Comparison of ENCODE assay signal across 23 cellular contexts in genomic region chr3:78644847-78645246, GRCh38.
A peak's percentile ranks its signal among the peaks of the same experiment; 100 is the strongest.
DNase-seq lines count a peak whose midpoint lies in the region; ATAC-seq, FAIRE-seq and TF ChIP-seq lines count a peak whose summit lies in the region.
"Had no signal": no experiment of that assay in that cellular context is flagged by ENCODE, and none has a peak within 500 bp of the region (broad histone marks: within the 10 kb centered on the region; RNA-seq: fewer than 3 reads in every experiment).

No MANE protein-coding gene starts in this region.

- peaks cover 5% of the 10 kb centered on the region; the same call in 1 of the 2 replicates for H3K36me3 ChIP-seq in HUES48 (ENCODE audit: control insufficient read depth, insufficient read depth, low read length)
- no peaks in the 10 kb centered on the region for H3K36me3 ChIP-seq in endothelial cell of umbilical vein (ENCODE audit: control insufficient read depth in 2 of 2, extremely low read depth in 1 of 2, insufficient read depth in 2 of 2, low read length in 2 of 2)
- no peaks in the 10 kb centered on the region for H3K36me3 ChIP-seq in mesendoderm (ENCODE audit: control insufficient read depth, insufficient read depth, low read length)
- H3K36me3 ChIP-seq: suprapubic skin had no signal

- peak overlapping the region; percentile 96 for H2BK120ac ChIP-seq in mesendoderm (ENCODE audit: low read depth, low read length)

- H3K9me1 ChIP-seq in endothelial cell of umbilical vein (replicated peaks; ENCODE audit: control insufficient read depth, extremely low read depth, insufficient read depth, low read length): no peaks in the 10 kb centered on the region

- no peak overlapping the region for H3K23ac ChIP-seq in mesendoderm (ENCODE audit: low read length)

- H3K27me3 ChIP-seq in HUES48 (ENCODE audit: control insufficient read depth, insufficient read depth, low read length): no peaks in the 10 kb centered on the region
- no peaks in the 10 kb centered on the region for H3K27me3 ChIP-seq in endothelial cell of umbilical vein (ENCODE audit: control insufficient read depth in 2 of 2, insufficient read depth in 2 of 2, low read length in 2 of 2)
- H3K27me3 ChIP-seq in mesendoderm (ENCODE audit: insufficient read depth, low read length, poor library complexity): no peaks in the 10 kb centered on the region
- H3K27me3 ChIP-seq: suprapubic skin had no signal

- H3K4me1 ChIP-seq in HUES48 (ENCODE audit: control insufficient read depth, insufficient read depth, low read length) (peaks cover 37% of the 10 kb centered on the region), endothelial cell of umbilical vein (ENCODE audit: control insufficient read depth, extremely low read depth, insufficient read depth, low read length) (peaks cover 31% of the 10 kb centered on the region), mesendoderm (ENCODE audit: control insufficient read depth, low read depth, low read length) (peaks cover 13% of the 10 kb centered on the region)
- H3K4me1 ChIP-seq: psoas muscle had no signal

- H4K5ac ChIP-seq in mesendoderm (ENCODE audit: low read length): peak overlapping the region; percentile 35

- H2AFZ ChIP-seq in endothelial cell of umbilical vein (ENCODE audit: low read depth, low read length): no peak overlapping the region

- no peak for TF ChIP-seq POLR2A in endothelial cell of umbilical vein (IDR thresholded peaks at IDR 0.05; ENCODE audit: low read depth, low read length)

- H3K27ac ChIP-seq in HUES48 (ENCODE audit: low read depth, low read length): peak overlapping the region; percentile 29
- H3K27ac ChIP-seq in endothelial cell of umbilical vein (ENCODE audit: insufficient read depth, low read depth, low read length): peak overlapping the region; percentile 15
- H3K27ac ChIP-seq in mesendoderm (ENCODE audit: low read depth, low read length): no peak overlapping the region
- H3K27ac ChIP-seq: C4-2B, psoas muscle, suprapubic skin had no signal

- H3K18ac ChIP-seq in mesendoderm (ENCODE audit: low read length): peak overlapping the region; percentile 87

- H3K79me1 ChIP-seq in mesendoderm (ENCODE audit: low read length): no peaks in the 10 kb centered on the region

- WGBS in mesendoderm (ENCODE audit: extremely low coverage, insufficient coverage, low lambda C conversion rate): no CpG with 5 or more reads among the region's 1 CpG

- no peak for ATAC-seq in GM21515 (IDR thresholded peaks at IDR 0.05; ENCODE audit: unreplicated experiment)
- ATAC-seq: activated CD8-positive, alpha-beta T cell treated with anti-CD3 and anti-CD28 coated beads, Interleukin-2, amount 10 ng/mL, durations not matched to agents 7 days and 5 days; psoas muscle had no signal

- H4K8ac ChIP-seq in mesendoderm (ENCODE audit: low read depth, low read length): peak overlapping the region; percentile 28

- dilution Hi-C loops in endothelial cell of umbilical vein (cut with MboI; ENCODE audit: extremely low pct_ligation_motif_present, low sequenced_read_pairs): no loop called here

- H2BK5ac ChIP-seq in mesendoderm (ENCODE audit: low read length): peak overlapping the region; percentile 64

- H3K9ac ChIP-seq in HUES48 (ENCODE audit: low read depth, low read length) (no peak overlapping the region; the same call in 1 of the 2 replicates), endothelial cell of umbilical vein (replicated peaks; ENCODE audit: extremely low read depth, insufficient read depth, low read length) (no peak overlapping the region), mesendoderm (ENCODE audit: low read length) (peak overlapping the region; percentile 9)

- CTCF ChIA-PET in endothelial cell of umbilical vein (lab: Charles Lee): interaction anchor here (0.9 to 7.1 kb wide), 21 partner anchors 10 to 1607 kb away, joined by 3 to 132 read pairs (median 6); partner anchors contain the start of gene ROBO2

- POLR2A ChIA-PET in endothelial cell of umbilical vein (lab: Charles Lee): no interaction called here

- H3K4me2 ChIP-seq in endothelial cell of umbilical vein (ENCODE audit: insufficient read depth, low read length) (peak overlapping the region; percentile 9), mesendoderm (ENCODE audit: low read length) (no peak overlapping the region)

- H3K79me2 ChIP-seq in endothelial cell of umbilical vein (ENCODE audit: control insufficient read depth, insufficient read depth, low read length) (no peaks in the 10 kb centered on the region), mesendoderm (ENCODE audit: control insufficient read depth, insufficient read depth, low read length) (no peaks in the 10 kb centered on the region)

- peak overlapping the region; percentile 52 for H3K56ac ChIP-seq in mesendoderm (ENCODE audit: low read length)

- H3K4me3 ChIP-seq in HUES48 (ENCODE audit: low read depth, low read length) (no peak overlapping the region), endothelial cell of umbilical vein (replicated peaks in 1 of 3; ENCODE audit: insufficient read depth in 1 of 3, low read depth in 1 of 3, low read length in 3 of 3) (no peak overlapping the region), mesendoderm (ENCODE audit: low read length) (no peak overlapping the region)
- H3K4me3 ChIP-seq: psoas muscle, suprapubic skin had no signal

- peak overlapping the region; percentile 81 for H3K4ac ChIP-seq in mesendoderm (ENCODE audit: low read depth, low read length)

- peak; percentile 34 for DNase-seq in OCI-M1 (lab: John Stamatoyannopoulos, UW)
- DNase-seq in endothelial cell of umbilical vein (ENCODE audit: low read depth, low spot score): peak; percentile 42
- DNase-seq in mesendoderm: peak; percentile 18
- no peak for DNase-seq in UCSD-AML1 (lab: John Stamatoyannopoulos, UW; ENCODE audit: unreplicated experiment)
- DNase-seq in NCI-H146 (lab: John Stamatoyannopoulos, UW): no peak
- DNase-seq in head of caudate nucleus: no peak
- DNase-seq: activated CD8-positive, alpha-beta T cell treated with anti-CD3 and anti-CD28 coated beads, Interleukin-2, amount 10 ng/mL, durations not matched to agents 7 days and 5 days; activated effector memory CD4-positive, alpha-beta T cell treated with anti-CD3 and anti-CD28 coated beads, Interleukin-2, amount 50 U/mL, for 16 hours; activated naive CD8-positive, alpha-beta T cell treated with anti-CD3 and anti-CD28 coated beads, Interleukin-2, amount 10 ng/mL, durations not matched to agents 7 days and 5 days; Calu3; foreskin fibroblast; naive B cell; NCI-H1105 treated with DMSO at 0.1 percent for 48 hours; NCI-H2029 treated with DMSO at 0.1 percent for 48 hours; NCI-H345; psoas muscle; RPMI8226; stimulated activated naive CD4-positive, alpha-beta T cell had no signal

- TF ChIP-seq CTCF in endothelial cell of umbilical vein (IDR thresholded peaks at IDR 0.05; ENCODE audit: extremely low read depth in 1 of 2, insufficient read depth in 1 of 2, low read depth in 1 of 2, low read length in 2 of 2): no peak

- H3K9me3 ChIP-seq in HUES48 (ENCODE audit: control insufficient read depth, insufficient read depth, low read length): no peaks in the 10 kb centered on the region
- no peaks in the 10 kb centered on the region for H3K9me3 ChIP-seq in endothelial cell of umbilical vein (replicated peaks; ENCODE audit: control insufficient read depth, insufficient read depth, low read length)
- H3K9me3 ChIP-seq: psoas muscle, suprapubic skin had no signal

- H2AK5ac ChIP-seq in mesendoderm (ENCODE audit: low read length): peak overlapping the region; percentile 70

- no TSS peak for BruUV-seq in endothelial cell of umbilical vein (replicated peaks; lab: Mats Ljungman, UMichigan)

- no peaks in the 10 kb centered on the region for H4K20me1 ChIP-seq in endothelial cell of umbilical vein (replicated peaks; ENCODE audit: control insufficient read depth, extremely low read depth, insufficient read depth, low read length)

- FAIRE-seq in endothelial cell of umbilical vein (lab: Jason Lieb, UNC): no peak
- FAIRE-seq: H54 had no signal

- intact Hi-C loops in endothelial cell of umbilical vein (cut with micrococcal nuclease): loop anchor here (1.0 to 5.0 kb wide), 8 partner anchors 368 to 1607 kb away; no protein-coding TSS in a partner anchor
- intact Hi-C loops in head of caudate nucleus (cut with DNase I): no loop called here

- peak overlapping the region; percentile 74 for H2BK15ac ChIP-seq in mesendoderm (replicated peaks; ENCODE audit: low read depth)

TF ChIP-seq in endothelial cell of umbilical vein, 7 proteins besides CTCF, POLR2A, EP300 and RAD21:
- TF ChIP-seq MYC (IDR thresholded peaks at IDR 0.05; ENCODE audit: low read depth, low read length): no peak
- TF ChIP-seq POLR2AphosphoS5 (IDR thresholded peaks at IDR 0.05; ENCODE audit: insufficient read depth, low read depth, low read length): no peak
- TF ChIP-seq FOS (IDR thresholded peaks at IDR 0.05; ENCODE audit: borderline replicate concordance, insufficient read depth, low read length): no peak
- TF ChIP-seq JUN (IDR thresholded peaks at IDR 0.05; ENCODE audit: borderline replicate concordance, insufficient read depth, insufficient read length, low read depth): no peak
- TF ChIP-seq MAX (IDR thresholded peaks at IDR 0.05; ENCODE audit: insufficient read depth, insufficient read length): no peak
- TF ChIP-seq GATA2 (IDR thresholded peaks at IDR 0.05; ENCODE audit: insufficient read depth, insufficient read length, low read depth, low read length): no peak
- TF ChIP-seq EZH2 (IDR thresholded peaks at IDR 0.05; ENCODE audit: borderline replicate concordance, low read depth, low read length, severe bottlenecking): no peak

Comparison
In these comparisons a context has a peak if more than half of its experiments do, and no peak if none do; other contexts are left out.
1. DNase-seq: peak in OCI-M1 (single experiment), endothelial cell of umbilical vein (single experiment) and mesendoderm (single experiment); none in UCSD-AML1 (single experiment), NCI-H146 (single experiment) and head of caudate nucleus (0 of 42).